In genomic region chr19:32581704-32582164, GRCh38 we compare ENCODE assay signal across 8 cellular contexts. TPM values are rescaled to one million over a fixed set of nuclear protein-coding genes. Genes with fewer than 3 reads are reported as not detected.
DNase-seq lines count a peak whose midpoint lies in the region; ATAC-seq, FAIRE-seq and TF ChIP-seq lines count a peak whose summit lies in the region.

No MANE protein-coding gene starts in this region.

- peak; percentile 14 for DNase-seq in stimulated activated CD4-positive, alpha-beta T cell treated with anti-CD3 and anti-CD28 coated beads, Interleukin-4, amount 100 ng/mL, for 24 hours
- no peak for DNase-seq in stimulated activated CD4-positive, alpha-beta T cell treated with anti-CD3 and anti-CD28 coated beads, Interleukin-4, amount 100 ng/mL, for 4 hours
- peak; percentile 30 for DNase-seq in NAMALWA (ENCODE audit: low spot score)
- DNase-seq in GM12878 (ENCODE audit: low read depth, low spot score) = no peak
- DNase-seq in spleen = no peak
- DNase-seq in 8988T = no peak
- DNase-seq in GM13976 (ENCODE audit: low spot score) = no peak

- SMC1A ChIA-PET in GM12878 (lab: Charles Lee; ENCODE audit: uncharacterized antibody, unreplicated experiment) = interaction anchor here (0.6 kb wide), 1 partner anchor 223 kb away, joined by 3 read pairs; no protein-coding TSS in a partner anchor

- no peak for TF ChIP-seq CTCF in GM12878 (IDR thresholded peaks at IDR 0.05 in 2 of 3, conservative IDR thresholded peaks at IDR 0.05 in 1 of 3; ENCODE audit: control insufficient read depth in 2 of 3, extremely low read depth in 1 of 3, insufficient read depth in 1 of 3, low read depth in 3 of 3, low read length in 3 of 3)
- no peak for TF ChIP-seq CTCF in spleen (IDR thresholded peaks at IDR 0.05 in 8 of 11, conservative IDR thresholded peaks at IDR 0.05 in 3 of 11)
- no peak for TF ChIP-seq CTCF in GM13976 (IDR thresholded peaks at IDR 0.05; ENCODE audit: borderline replicate concordance, control extremely low read depth, extremely low read depth, insufficient read depth, missing control alignments)

- H3K27me3 ChIP-seq in GM12878 (replicated peaks in 1 of 2; ENCODE audit: control insufficient read depth in 2 of 2, insufficient read depth in 2 of 2, low read length in 1 of 2) (no peaks in the 10 kb centered on the region), iPS-20b (ENCODE audit: insufficient read depth, low read length) (peaks cover 16% of the 10 kb centered on the region), spleen (replicated peaks in 1 of 7) (no peaks in the 10 kb centered on the region)

- POLR2A ChIA-PET in GM12878 (lab: Charles Lee) = interaction anchor here (1.1 kb wide), 1 partner anchor 12 kb away, joined by 3 read pairs; no protein-coding TSS in a partner anchor

- H4K20me1 ChIP-seq in GM12878 (ENCODE audit: control insufficient read depth, insufficient read depth) = no peaks in the 10 kb centered on the region

- TF ChIP-seq POLR2A in GM12878 (IDR thresholded peaks at IDR 0.05; ENCODE audit: low read depth, low read length) = no peak
- TF ChIP-seq POLR2A in spleen (IDR thresholded peaks at IDR 0.05) = no peak

- peak overlapping the region; percentile 66 for H3K4me2 ChIP-seq in GM12878 (ENCODE audit: control insufficient read depth, insufficient read depth)

- H3K79me2 ChIP-seq in GM12878 (ENCODE audit: control insufficient read depth, insufficient read depth, low read length) = peaks cover 24% of the 10 kb centered on the region

- H3K36me3 ChIP-seq in GM12878 (ENCODE audit: control insufficient read depth in 2 of 2, insufficient read depth in 2 of 2, low read length in 1 of 2) (peaks cover 2 to 16% of the 10 kb centered on the region in 2 experiments; a peak in 3 of 4 replicates), iPS-20b (ENCODE audit: insufficient read depth, low read depth, low read length) (peaks cover 43% of the 10 kb centered on the region), spleen (peaks cover 0 to 42% (median 18%) of the 10 kb centered on the region in 6 donors)

- in situ Hi-C loops in GM12878 (cut with MboI) = loop anchor here (10.0 kb wide), 1 partner anchor 177 kb away; the partner anchor contains the start of gene DPY19L3
- in situ Hi-C loops in GM13976 (cut with MboI; ENCODE audit: low sequenced_read_pairs, unreplicated experiment) = no loop called here

- no peak for FAIRE-seq in GM12878 (lab: Jason Lieb, UNC)

- H3K4me1 ChIP-seq in GM12878 (ENCODE audit: control insufficient read depth, insufficient read depth, low read length) = 0 out of 2 replicates have a peak, but pooled peaks cover 5% of the 10 kb centered on the region
- no peaks in the 10 kb centered on the region for H3K4me1 ChIP-seq in iPS-20b (ENCODE audit: insufficient read depth, low read length)
- peaks cover 8 to 38% (median 14%) of the 10 kb centered on the region in 6 donors for H3K4me1 ChIP-seq in spleen

- BruUV-seq in GM12878 (replicated peaks; lab: Mats Ljungman, UMichigan) = no TSS peak

- H3K4me3 ChIP-seq in GM12878 = peak overlapping the region; percentile 83
- peak overlapping the region; percentile 85 for H3K4me3 ChIP-seq in iPS-20b (ENCODE audit: low read length)
- H3K4me3 ChIP-seq in spleen = peak overlapping the region; percentile 58 to 97 (median 85)

- peak overlapping the region; percentile 83 for H2AFZ ChIP-seq in GM12878 (ENCODE audit: control insufficient read depth, low read depth, low read length)

- intact Hi-C loops in GM12878 (cut with micrococcal nuclease; ENCODE audit: unreplicated experiment) (loop anchor here (2.0 to 10.0 kb wide), 4 partner anchors 111 to 393 kb away; partner anchors contain the start of genes CEP89, DPY19L3, FAAP24 and ZNF507), spleen (cut with DNase I; ENCODE audit: low total_unique reads) (no loop called here)

- CTCF ChIA-PET in GM12878 (lab: Yijun Ruan, JAX) = interaction anchor here (1.0 to 1.7 kb wide), 3 partner anchors 14 to 245 kb away, joined by 3 to 4 read pairs (median 3); no protein-coding TSS in a partner anchor

- H3K27ac ChIP-seq in GM12878 (ENCODE audit: control insufficient read depth, insufficient read depth) (peak overlapping the region; percentile 71), iPS-20b (ENCODE audit: low read length) (peak overlapping the region; percentile 84), spleen (peak overlapping the region; percentile 50 to 94 (median 88))

- H3K9ac ChIP-seq in GM12878 (ENCODE audit: control insufficient read depth, insufficient read depth, low read length) = peak overlapping the region; percentile 97
- peak overlapping the region; percentile 90 for H3K9ac ChIP-seq in iPS-20b (ENCODE audit: low read depth, low read length)

- TF ChIP-seq RAD21 in GM12878 (IDR thresholded peaks at IDR 0.05; ENCODE audit: insufficient read depth, low read depth, low read length) = no peak

- under 1% methylated on average over 27 of the region's 27 CpGs for WGBS in GM12878 (ENCODE audit: insufficient coverage, insufficient replicate concordance, low lambda C conversion rate, missing lambda C conversion rate)
- WGBS in spleen, 5 donors = 1 to 4% (median 3%) methylated on average over 25 to 27 of the region's 27 CpGs

- H3K9me3 ChIP-seq in GM12878 (replicated peaks; ENCODE audit: control insufficient read depth, insufficient read depth, low read length) (no peaks in the 10 kb centered on the region; the same call in 2 of the 3 replicates), iPS-20b (ENCODE audit: insufficient read depth, low read depth, low read length) (no peaks in the 10 kb centered on the region), spleen (no peaks in the 10 kb centered on the region)

- peak; percentile 3; the same call in 1 of the 3 replicates for ATAC-seq in GM12878

- no peak for TF ChIP-seq EP300 in GM12878 (IDR thresholded peaks at IDR 0.05; ENCODE audit: borderline replicate concordance in 1 of 2, control insufficient read depth in 1 of 2, low read depth in 2 of 2, low read length in 2 of 2)

- RAD21 ChIA-PET in GM12878 (lab: Charles Lee; ENCODE audit: unreplicated experiment) = no interaction called here

TF ChIP-seq in GM12878, 131 proteins besides CTCF, POLR2A, EP300 and RAD21:
- TF ChIP-seq YY1 (IDR thresholded peaks at IDR 0.05; ENCODE audit: low read depth, low read length) (no peak), IKZF2 (IDR thresholded peaks at IDR 0.05) (peak in 1 of 2 experiments; percentile 28; a peak in 2 of 4 replicates), RELB (IDR thresholded peaks at IDR 0.05; ENCODE audit: low read depth) (0 out of 2 replicates have a peak, but pooled peaks have one; percentile 13), RUNX3 (IDR thresholded peaks at IDR 0.05; ENCODE audit: low read length) (peak; percentile 47), BCL11A (IDR thresholded peaks at IDR 0.05; ENCODE audit: low read depth, low read length) (no peak)

RNA-seq across cellular contexts. Expression of gene PDCD5, which starts 0.7 kb away (rescaled TPM):
- total RNA-seq in GM12878 (2013; cell fraction: nucleolus; rRNA removed) = 50.6 and 55.1 TPM in 2 replicates
- 167 and 171 TPM in 2 replicates for total RNA-seq in GM12878 (2014; rRNA removed)
- 212 and 233 TPM in 2 replicates for total RNA-seq in GM12878 (2014; rRNA removed; fragmentation: Illumina TruSeq; extraction: Trizol)
- 148 and 158 TPM in 2 replicates for total RNA-seq in GM12878 (2021)
- 87.1 TPM for polyA plus RNA-seq in GM12878 (2011; ENCODE audit: low read depth)
- 132 and 221 TPM in 2 replicates for polyA plus RNA-seq in GM12878 (2011; rRNA removed)
- 61.2 and 76.0 TPM in 2 replicates for polyA plus RNA-seq in GM12878 (2011; cell fraction: cytosol; rRNA removed)
- polyA plus RNA-seq in GM12878 (2011; cell fraction: nucleus; rRNA removed) = 68.9 and 77.9 TPM in 2 replicates
- 177 and 229 TPM in 2 replicates for polyA plus RNA-seq in GM12878 (2012)
- polyA plus RNA-seq in GM12878 (2014; fragmentation: Illumina TruSeq; extraction: Trizol) = 232 and 249 TPM in 2 replicates
- polyA plus RNA-seq in GM12878 (2014; fragmentation: Nextera tagmentation; extraction: Ambion mirVana) = 100 to 1,000 TPM; 124 to 260 TPM
- 207 and 220 TPM in 2 replicates for polyA plus RNA-seq in GM12878 (2014; rRNA removed)
- polyA plus RNA-seq in GM12878 (2016; fragmentation: Nextera tagmentation; extraction: Ambion mirVana) = 100 to 1,000 TPM; 550 to 556 TPM
- polyA minus RNA-seq in GM12878 (2011; rRNA and poly(A)+ RNA removed) = 16.6 and 18.3 TPM in 2 replicates
- 17.9 and 25.1 TPM in 2 replicates for polyA minus RNA-seq in GM12878 (2011; cell fraction: cytosol; rRNA and poly(A)+ RNA removed)
- polyA minus RNA-seq in GM12878 (2011; cell fraction: nucleus; rRNA and poly(A)+ RNA removed) = 13.7 and 16.6 TPM in 2 replicates
- 10 to 100 TPM; 41.6 to 82.1 (median 47.0) TPM for total RNA-seq in spleen
- 10 to 100 TPM; 64.0 to 95.9 (median 77.7) TPM for polyA plus RNA-seq in spleen

Comparison
In these comparisons a context has a peak if more than half of its experiments do, and no peak if none do; other contexts are left out.
1. DNase-seq: peak in stimulated activated CD4-positive, alpha-beta T cell treated with anti-CD3 and anti-CD28 coated beads, Interleukin-4, amount 100 ng/mL, for 24 hours (single experiment) and NAMALWA (single experiment); none in stimulated activated CD4-positive, alpha-beta T cell treated with anti-CD3 and anti-CD28 coated beads, Interleukin-4, amount 100 ng/mL, for 4 hours (0 of 2), GM12878 (single experiment), spleen (single experiment), 8988T (single experiment) and GM13976 (single experiment).
2. Peak in every context shown above with its lines, with median percentiles within 50 percentile points of each other: H3K27ac ChIP-seq and H3K4me3 ChIP-seq.